ENCODE assay signal across 8 cellular contexts in genomic region chr9:85900504-85901201, GRCh38.
A peak's percentile ranks its signal among the peaks of the same experiment; 100 is the strongest.
DNase-seq lines count a peak whose midpoint lies in the region; ATAC-seq and TF ChIP-seq lines count a peak whose summit lies in the region.

No MANE protein-coding gene starts in this region.

- H3K9ac ChIP-seq in SU-DHL-6 (ENCODE audit: low read length) = no peak overlapping the region

- H3K4me2 ChIP-seq in SU-DHL-6 (ENCODE audit: low read depth, low read length, poor library complexity, severe bottlenecking) = no peak overlapping the region

- H3K27me3 Mint-ChIP-seq in nephron (ENCODE audit: low read depth) = no peaks in the 10 kb centered on the region

- no peak overlapping the region for H3K27ac ChIP-seq in SU-DHL-6 (ENCODE audit: low read depth, low read length)

- TF ChIP-seq CTCF in SU-DHL-6 (IDR thresholded peaks at IDR 0.05; ENCODE audit: insufficient read depth, low read length, poor library complexity, severe bottlenecking) (peak; percentile 31), choroid plexus epithelial cell (conservative IDR thresholded peaks at IDR 0.05; ENCODE audit: low read depth, low read length) (peak; percentile 92), nephron (IDR thresholded peaks at IDR 0.05; ENCODE audit: unreplicated experiment in 3 of 3) (peak; percentile 24 to 42 (median 27))

- no peaks in the 10 kb centered on the region for H3K36me3 Mint-ChIP-seq in nephron (ENCODE audit: low read depth)

- DNase-seq in DMS53 treated with DMSO at 0.1 percent for 48 hours (lab: John Stamatoyannopoulos, UW; ENCODE audit: unreplicated experiment) (peak; percentile 3), choroid plexus epithelial cell (ENCODE audit: low read depth) (peak; percentile 74), SHP77 (lab: John Stamatoyannopoulos, UW) (no peak)

- no peak overlapping the region for H3K4me3 Mint-ChIP-seq in nephron

- H3K4me3 ChIP-seq in SU-DHL-6 (ENCODE audit: insufficient read depth, low read length, poor library complexity, severe bottlenecking) (no peak overlapping the region), choroid plexus epithelial cell (ENCODE audit: low read depth, low read length) (no peak overlapping the region)

- peak; percentile 60 for ATAC-seq in HG02885 (IDR thresholded peaks at IDR 0.05; ENCODE audit: poor library complexity, unreplicated experiment)
- no peak for ATAC-seq in HG03354 (IDR thresholded peaks at IDR 0.05; ENCODE audit: poor library complexity, severe bottlenecking, unreplicated experiment)
- ATAC-seq in HG02623 (IDR thresholded peaks at IDR 0.05; ENCODE audit: unreplicated experiment) = no peak

- H4K20me1 ChIP-seq in SU-DHL-6 (ENCODE audit: low read depth, low read length) = no peaks in the 10 kb centered on the region

- H3K27ac Mint-ChIP-seq in nephron = no peak overlapping the region

- no peaks in the 10 kb centered on the region for H3K9me2 ChIP-seq in SU-DHL-6 (replicated peaks; ENCODE audit: insufficient read depth, low read length)

- no peaks in the 10 kb centered on the region for H3K9me3 Mint-ChIP-seq in nephron

- H3K36me3 ChIP-seq in SU-DHL-6 (ENCODE audit: low read length) = no peaks in the 10 kb centered on the region

- no peaks in the 10 kb centered on the region for H3K79me2 ChIP-seq in SU-DHL-6 (ENCODE audit: insufficient read depth, low read length)

- no peaks in the 10 kb centered on the region for H3K9me3 ChIP-seq in SU-DHL-6 (ENCODE audit: insufficient read depth, low read length)

- no peaks in the 10 kb centered on the region for H3F3A ChIP-seq in SU-DHL-6 (ENCODE audit: insufficient read depth)

- H2AFZ ChIP-seq in SU-DHL-6 (ENCODE audit: low read depth, low read length, severe bottlenecking) = no peak overlapping the region

- H3K27me3 ChIP-seq in SU-DHL-6 (ENCODE audit: low read length) = no peaks in the 10 kb centered on the region

- no peaks in the 10 kb centered on the region for H3K4me1 Mint-ChIP-seq in nephron

Comparison
In these comparisons a context has a peak if more than half of its experiments do, and no peak if none do; other contexts are left out.
1. DNase-seq: peak in DMS53 treated with DMSO at 0.1 percent for 48 hours (single experiment) and choroid plexus epithelial cell (single experiment); none in SHP77 (0 of 2).
2. CTCF ChIP-seq: peak in every context shown above with its lines; median percentile 92 in choroid plexus epithelial cell; 31 in SU-DHL-6; 27 in nephron.